16 cellular contexts compared by ENCODE assay signal in the genomic region with DNA sequence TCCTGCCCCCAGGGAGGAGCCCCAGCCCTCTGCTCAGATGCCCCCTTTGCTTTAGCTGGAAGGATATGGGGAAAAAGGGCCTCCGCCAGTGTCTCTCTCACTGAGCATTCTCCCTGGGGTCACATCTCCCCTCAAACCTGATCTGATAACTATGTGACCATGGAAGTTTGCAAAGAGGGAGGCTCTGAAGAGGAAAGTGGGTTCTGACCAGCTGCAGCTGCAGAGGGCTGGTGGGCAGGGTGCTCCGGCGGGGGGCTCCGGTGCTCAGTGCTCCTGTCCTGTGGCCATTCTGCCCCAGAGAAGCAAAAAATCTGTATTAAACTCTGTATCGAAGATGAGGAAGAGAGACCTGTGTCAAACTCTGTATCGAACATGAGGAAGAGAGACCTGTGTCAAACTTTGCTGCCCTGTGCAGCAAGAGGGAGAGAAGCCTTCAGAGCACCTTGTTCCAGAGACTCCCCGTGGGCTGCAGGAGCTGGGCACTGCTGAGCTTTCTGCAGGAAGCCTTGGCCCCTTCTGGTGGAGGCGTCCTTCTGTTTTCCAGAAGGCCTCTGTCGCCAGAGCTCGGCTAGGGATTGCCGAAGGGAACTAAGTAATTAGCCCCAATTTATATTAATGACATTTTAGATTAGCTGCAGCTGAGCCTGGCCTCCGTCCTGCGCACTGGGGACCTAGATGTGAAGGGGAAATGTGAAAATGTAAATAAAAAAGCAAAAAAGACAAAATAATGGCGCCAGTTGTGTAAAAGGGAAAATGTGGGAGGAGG.
DNase-seq lines count a peak whose midpoint lies in the region; ATAC-seq and TF ChIP-seq lines count a peak whose summit lies in the region.
"Had no signal": no experiment of that assay in that cellular context is flagged by ENCODE, and none has a peak within 500 bp of the region (broad histone marks: within the 10 kb centered on the region; RNA-seq: fewer than 3 reads in every experiment).

No MANE protein-coding gene starts in this region.

- ATAC-seq in left lobe of liver (no peak), sciatic nerve (no peak), HG03045 (IDR thresholded peaks at IDR 0.05; ENCODE audit: unreplicated experiment) (no peak)
- no peak for ATAC-seq in natural killer cell treated with Interleukin-12 subunit alpha and Interleukin-12 subunit beta and Interleukin-15 and Interleukin-18, amount 100 ng/mL, for 72 hours
- ATAC-seq: GM12878 had no signal

- no peaks in the 10 kb centered on the region for H3K4me1 Mint-ChIP-seq in natural killer cell treated with Interleukin-12 subunit alpha and Interleukin-12 subunit beta and Interleukin-15 and Interleukin-18, amount 100 ng/mL, for 72 hours (ENCODE audit: low read depth in 2 of 2)
- H3K4me1 Mint-ChIP-seq: B cell had no signal

- no peaks in the 10 kb centered on the region for H3K36me3 Mint-ChIP-seq in natural killer cell treated with Interleukin-12 subunit alpha and Interleukin-12 subunit beta and Interleukin-15 and Interleukin-18, amount 100 ng/mL, for 72 hours

- peaks cover 6% of the 10 kb centered on the region for H3K9me3 ChIP-seq in left ventricle myocardium inferior (replicated peaks)

- H3K4me1 ChIP-seq in left ventricle myocardium inferior = no peaks in the 10 kb centered on the region

- TF ChIP-seq CTCF in left ventricle myocardium inferior (IDR thresholded peaks at IDR 0.05; ENCODE audit: borderline replicate concordance) = no peak

- H3K27ac ChIP-seq in left ventricle myocardium inferior (replicated peaks) = no peak overlapping the region
- H3K27ac ChIP-seq: HL-60 had no signal

- H3K27me3 Mint-ChIP-seq in natural killer cell treated with Interleukin-12 subunit alpha and Interleukin-12 subunit beta and Interleukin-15 and Interleukin-18, amount 100 ng/mL, for 72 hours = peaks cover 9 to 12% of the 10 kb centered on the region in 2 donors
- H3K27me3 Mint-ChIP-seq: B cell; CD4-positive, alpha-beta T cell had no signal

- no peak overlapping the region for H3K4me3 ChIP-seq in left ventricle myocardium inferior
- H3K4me3 ChIP-seq: GM12878 had no signal

- no peaks in the 10 kb centered on the region for H3K9me3 Mint-ChIP-seq in natural killer cell treated with Interleukin-12 subunit alpha and Interleukin-12 subunit beta and Interleukin-15 and Interleukin-18, amount 100 ng/mL, for 72 hours
- H3K9me3 Mint-ChIP-seq: CD4-positive, alpha-beta T cell had no signal

- no peak overlapping the region for H3K4me3 Mint-ChIP-seq in natural killer cell treated with Interleukin-12 subunit alpha and Interleukin-12 subunit beta and Interleukin-15 and Interleukin-18, amount 100 ng/mL, for 72 hours
- H3K4me3 Mint-ChIP-seq: B cell; CD4-positive, alpha-beta T cell; HFFc6 had no signal

- intact Hi-C loops in cardiac septum (cut with DNase I) (no loop called here), left ventricle myocardium inferior (cut with micrococcal nuclease) (no loop called here), sciatic nerve (cut with DNase I) (no loop called here)

- no peak overlapping the region for H3K27ac Mint-ChIP-seq in natural killer cell treated with Interleukin-12 subunit alpha and Interleukin-12 subunit beta and Interleukin-15 and Interleukin-18, amount 100 ng/mL, for 72 hours
- H3K27ac Mint-ChIP-seq: B cell; CD4-positive, alpha-beta T cell; HFFc6 had no signal

- H3K27me3 ChIP-seq in left ventricle myocardium inferior (ENCODE audit: low read depth) = peaks cover 81% of the 10 kb centered on the region

- no peaks in the 10 kb centered on the region for H3K36me3 ChIP-seq in left ventricle myocardium inferior

- DNase-seq in cardiac septum (ENCODE audit: low spot score) = peak; percentile 61
- DNase-seq in left ventricle myocardium inferior = no peak
- peak; percentile 21 for DNase-seq in left lobe of liver (ENCODE audit: low spot score)
- DNase-seq in sciatic nerve (ENCODE audit: low spot score) = peak; percentile 34
- DNase-seq in SHP77 treated with DMSO at 0.1 percent for 48 hours (lab: John Stamatoyannopoulos, UW) = no peak
- DNase-seq in natural killer cell treated with Interleukin-12 subunit alpha and Interleukin-12 subunit beta and Interleukin-15 and Interleukin-18, amount 100 ng/mL, for 72 hours (ENCODE audit: low spot score) = no peak
- DNase-seq: ACHN; C1 segment of cervical spinal cord; CD4-positive, alpha-beta T cell; DMS79; HCEC 1CT; HFFc6 had no signal

Comparison
In these comparisons a context has a peak if more than half of its experiments do, and no peak if none do; other contexts are left out.
1. DNase-seq: peak in cardiac septum (single experiment), left lobe of liver (single experiment) and sciatic nerve (single experiment); none in left ventricle myocardium inferior (single experiment), SHP77 treated with DMSO at 0.1 percent for 48 hours (single experiment) and natural killer cell treated with Interleukin-12 subunit alpha and Interleukin-12 subunit beta and Interleukin-15 and Interleukin-18, amount 100 ng/mL, for 72 hours (single experiment).